Comparison of ENCODE assay signal across 2 cellular contexts in the genomic region with DNA sequence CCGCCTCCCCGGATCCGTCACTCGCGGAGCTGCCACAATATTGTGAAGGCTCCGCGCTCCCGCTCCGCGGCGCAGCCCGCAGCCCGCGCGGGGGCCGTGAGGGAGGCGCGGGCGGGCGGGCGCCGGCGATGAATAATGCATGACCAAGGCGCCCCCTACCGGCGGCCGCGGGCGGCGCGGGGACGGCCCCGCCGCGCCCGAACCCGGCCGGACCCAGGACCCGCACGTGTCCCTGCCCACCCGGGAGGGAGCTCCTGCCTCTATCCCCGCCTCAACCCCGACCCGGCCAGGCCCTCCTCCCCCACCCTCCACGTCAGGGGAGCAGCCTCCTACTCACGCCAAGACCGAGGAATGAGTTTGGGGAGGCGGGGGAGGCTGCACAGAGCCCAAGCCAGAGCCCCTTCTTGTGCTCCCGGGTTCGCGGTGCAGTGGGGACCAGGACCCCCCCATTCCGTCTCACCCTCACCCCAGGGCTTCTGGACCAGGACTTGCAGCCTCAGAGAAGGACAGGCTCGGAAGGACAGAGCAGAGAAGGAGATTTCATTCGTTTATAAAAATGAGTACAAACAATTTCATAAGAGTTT.
TF ChIP-seq lines count a peak whose summit lies in the region.

No MANE protein-coding gene starts in this region.

TF ChIP-seq in A549, 52 proteins besides CTCF, POLR2A, EP300 and RAD21:
- TF ChIP-seq SMC3 (IDR thresholded peaks at IDR 0.05) = peak; percentile 91
- no peak for TF ChIP-seq FOXS1 (CRISPR knock-in tag; IDR thresholded peaks at IDR 0.05)

TF ChIP-seq in H1, 55 proteins besides CTCF, POLR2A, EP300 and RAD21:
- 0 out of 4 replicates have a peak, but pooled peaks of 1 of the 2 experiments have one; percentile 25 for TF ChIP-seq SIN3A (conservative IDR thresholded peaks at IDR 0.05 in 1 of 2, IDR thresholded peaks at IDR 0.05 in 1 of 2; ENCODE audit: low read depth in 1 of 2, low read length in 2 of 2)
- TF ChIP-seq, protein P1, sequence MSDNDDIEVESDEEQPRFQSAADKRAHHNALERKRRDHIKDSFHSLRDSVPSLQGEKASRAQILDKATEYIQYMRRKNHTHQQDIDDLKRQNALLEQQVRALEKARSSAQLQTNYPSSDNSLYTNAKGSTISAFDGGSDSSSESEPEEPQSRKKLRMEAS (IDR thresholded peaks at IDR 0.05) = peak; percentile 50; the same call in 1 of the 2 replicates
- no peak for TF ChIP-seq EGR1 (IDR thresholded peaks at IDR 0.05; ENCODE audit: borderline replicate concordance, low read depth, low read length)
- no peak for TF ChIP-seq GTF2F1 (IDR thresholded peaks at IDR 0.05; ENCODE audit: borderline replicate concordance, low read depth, low read length)
- peak; percentile 64 for TF ChIP-seq BACH1 (IDR thresholded peaks at IDR 0.05; ENCODE audit: low read length)
- TF ChIP-seq KDM4A (IDR thresholded peaks at IDR 0.05; ENCODE audit: low read depth, low read length, severe bottlenecking) = peak; percentile 32
